ENCODE assay signal across 8 cellular contexts in the genomic region with DNA sequence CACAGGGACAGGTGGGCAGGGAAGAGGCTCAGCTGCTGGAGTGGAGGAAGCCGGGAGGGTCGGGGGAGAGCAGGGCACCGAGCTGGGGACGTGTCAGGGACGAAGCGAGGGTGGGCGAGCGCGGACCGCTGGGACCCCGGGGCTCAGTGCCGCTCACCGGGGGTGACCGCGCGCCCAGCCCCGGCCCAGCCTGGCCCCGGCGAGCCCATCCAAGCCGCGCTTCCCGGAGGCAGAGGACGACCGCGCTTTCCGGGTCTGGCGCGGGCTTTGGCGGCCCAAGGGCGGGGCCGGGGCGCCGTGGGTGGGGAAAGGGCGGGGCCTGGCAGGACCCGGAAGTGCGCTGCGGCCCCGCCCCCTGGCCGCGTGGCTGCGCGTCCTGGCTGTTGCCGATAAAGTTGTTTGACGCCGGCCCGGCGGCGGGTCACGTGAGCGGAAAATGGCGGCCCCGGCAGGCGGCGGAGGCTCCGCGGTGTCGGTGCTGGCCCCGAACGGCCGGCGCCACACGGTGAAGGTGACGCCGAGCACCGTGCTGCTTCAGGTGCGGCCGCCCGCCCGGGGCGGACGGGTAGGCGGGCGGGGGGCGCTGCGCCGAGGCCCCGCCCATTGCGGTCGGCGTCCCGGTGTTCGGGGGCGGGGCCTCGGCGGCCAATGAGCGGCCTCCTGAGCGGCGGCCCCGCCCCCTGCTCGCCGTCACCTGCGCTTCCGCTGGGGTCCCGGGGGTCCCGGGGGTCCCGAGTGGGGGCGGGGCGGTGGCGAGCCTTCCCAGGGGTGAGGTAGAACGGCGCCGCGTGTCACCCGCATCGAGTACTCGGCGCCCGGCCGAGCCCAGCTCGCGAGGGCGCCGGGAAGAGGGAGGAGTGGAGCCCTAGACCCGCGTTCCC. TPM values are rescaled to one million over a fixed set of nuclear protein-coding genes. Genes with fewer than 3 reads are reported as not detected.
DNase-seq lines count a peak whose midpoint lies in the region; ATAC-seq and TF ChIP-seq lines count a peak whose summit lies in the region.

A gene with protein sequence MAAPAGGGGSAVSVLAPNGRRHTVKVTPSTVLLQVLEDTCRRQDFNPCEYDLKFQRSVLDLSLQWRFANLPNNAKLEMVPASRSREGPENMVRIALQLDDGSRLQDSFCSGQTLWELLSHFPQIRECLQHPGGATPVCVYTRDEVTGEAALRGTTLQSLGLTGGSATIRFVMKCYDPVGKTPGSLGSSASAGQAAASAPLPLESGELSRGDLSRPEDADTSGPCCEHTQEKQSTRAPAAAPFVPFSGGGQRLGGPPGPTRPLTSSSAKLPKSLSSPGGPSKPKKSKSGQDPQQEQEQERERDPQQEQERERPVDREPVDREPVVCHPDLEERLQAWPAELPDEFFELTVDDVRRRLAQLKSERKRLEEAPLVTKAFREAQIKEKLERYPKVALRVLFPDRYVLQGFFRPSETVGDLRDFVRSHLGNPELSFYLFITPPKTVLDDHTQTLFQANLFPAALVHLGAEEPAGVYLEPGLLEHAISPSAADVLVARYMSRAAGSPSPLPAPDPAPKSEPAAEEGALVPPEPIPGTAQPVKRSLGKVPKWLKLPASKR (plus strand): TSS at position 419 of the 881 bp plus-strand sequence. CDS start 18 bp downstream, at position 437.

- peak within 1 kb of the TSS; percentile 100 for H3K4me2 ChIP-seq in mammary epithelial cell (ENCODE audit: insufficient read depth, low read depth, low read length)
- H3K4me2 ChIP-seq in smooth muscle cell = peak within 1 kb of the TSS; percentile 98

- H2AFZ ChIP-seq in mammary epithelial cell (ENCODE audit: low read depth, low read length) (peak within 1 kb of the TSS; percentile 95), smooth muscle cell (ENCODE audit: low read depth) (peak within 1 kb of the TSS; percentile 90)

- H3K9me3 Mint-ChIP-seq in immature natural killer cell = peaks cover 0 to 2% (median 0%) of the 10 kb centered on the region in 6 donors

- no peak for TF ChIP-seq CTCF in WI38 (IDR thresholded peaks at IDR 0.05; ENCODE audit: low read depth, low read length)
- TF ChIP-seq CTCF in mammary epithelial cell (conservative IDR thresholded peaks at IDR 0.05 in 1 of 2, IDR thresholded peaks at IDR 0.05 in 1 of 2; ENCODE audit: extremely low read depth in 1 of 2, insufficient read depth in 1 of 2, low read depth in 1 of 2, low read length in 2 of 2) = no peak
- TF ChIP-seq CTCF in smooth muscle cell (IDR thresholded peaks at IDR 0.05; ENCODE audit: borderline replicate concordance, insufficient read depth, poor library complexity, severe bottlenecking) = no peak

- H3K27ac Mint-ChIP-seq in immature natural killer cell = peak within 1 kb of the TSS; percentile 84 to 98 (median 95)

- H3K27ac ChIP-seq in mammary epithelial cell (ENCODE audit: insufficient read depth, low read depth, low read length) (peak within 1 kb of the TSS; percentile 80), smooth muscle cell (ENCODE audit: low read depth) (peak within 1 kb of the TSS; percentile 87)

- DNase-seq in A172 (ENCODE audit: low spot score) = peak; percentile 75
- DNase-seq in NCI-H2196 (lab: John Stamatoyannopoulos, UW; ENCODE audit: unreplicated experiment) = peak; percentile 97
- DNase-seq in mammary epithelial cell = peak; percentile 84
- DNase-seq in immature natural killer cell = peak; percentile 90 to 94 (median 93)
- peak; percentile 84 for DNase-seq in smooth muscle cell (lab: John Stamatoyannopoulos, UW; ENCODE audit: unreplicated experiment)

- H3K79me2 ChIP-seq in mammary epithelial cell (ENCODE audit: insufficient read depth, low read length) (no peaks in the 10 kb centered on the region), smooth muscle cell (ENCODE audit: low read depth) (peaks cover 8% of the 10 kb centered on the region)

- H3K9ac ChIP-seq in mammary epithelial cell (ENCODE audit: insufficient read depth, low read length) (peak within 1 kb of the TSS; percentile 50), smooth muscle cell (ENCODE audit: low read depth) (peak within 1 kb of the TSS; percentile 95)

- peaks cover 5% of the 10 kb centered on the region for H3K9me3 ChIP-seq in mammary epithelial cell (replicated peaks; ENCODE audit: insufficient read depth, low read length)
- no peaks in the 10 kb centered on the region for H3K9me3 ChIP-seq in smooth muscle cell (replicated peaks; ENCODE audit: low read depth)

- H3K4me3 ChIP-seq in WI38 (ENCODE audit: low read depth, low read length) = peak within 1 kb of the TSS; percentile 68
- peak within 1 kb of the TSS; percentile 66 to 98 (median 73) for H3K4me3 ChIP-seq in mammary epithelial cell (replicated peaks in 1 of 3; ENCODE audit: insufficient read depth in 1 of 3, low read depth in 2 of 3, low read length in 3 of 3)
- H3K4me3 ChIP-seq in smooth muscle cell = peak within 1 kb of the TSS; percentile 83

- BruUV-seq in mammary epithelial cell (replicated peaks; lab: Mats Ljungman, UMichigan) = no TSS peak

- CTCF ChIA-PET in mammary epithelial cell (lab: Charles Lee; ENCODE audit: low non-redundant PET) = no interaction called here

- H3K36me3 ChIP-seq in mammary epithelial cell (ENCODE audit: insufficient read depth, low read length) (no peaks in the 10 kb centered on the region), smooth muscle cell (ENCODE audit: low read depth) (no peaks in the 10 kb centered on the region)

- intact Hi-C loops in mammary epithelial cell (cut with micrococcal nuclease) = loop anchor here (2.0 to 5.0 kb wide), 2 partner anchors 25 to 45 kb away; a partner anchor contains a TSS

- peak within 1 kb of the TSS; percentile 91 to 96 (median 96) for H3K4me3 Mint-ChIP-seq in immature natural killer cell

- no peaks in the 10 kb centered on the region for H3K27me3 ChIP-seq in mammary epithelial cell (ENCODE audit: insufficient read depth, low read length)
- H3K27me3 ChIP-seq in smooth muscle cell (ENCODE audit: low read depth) = no peaks in the 10 kb centered on the region

- dilution Hi-C loops in mammary epithelial cell (cut with HindIII; ENCODE audit: low sequenced_read_pairs) = loop anchor here (5.0 to 10.0 kb wide), 6 partner anchors 57 to 227 kb away; a partner anchor contains a TSS

- in situ Hi-C loops in mammary epithelial cell (cut with MboI; ENCODE audit: low sequenced_read_pairs in 2 of 2) = no loop called here

- TF ChIP-seq POLR2A in GM18526 (IDR thresholded peaks at IDR 0.05; ENCODE audit: extremely low read depth, insufficient read length) = peak; percentile 94

- H4K20me1 ChIP-seq in mammary epithelial cell (ENCODE audit: insufficient read depth, low read length) (no peaks in the 10 kb centered on the region), smooth muscle cell (ENCODE audit: low read depth) (peaks cover 9% of the 10 kb centered on the region)

- H3K4me1 Mint-ChIP-seq in immature natural killer cell = peaks cover 20 to 30% of the 10 kb centered on the region in 2 donors

- H3K4me1 ChIP-seq in mammary epithelial cell (ENCODE audit: insufficient read depth, low read length) = peaks cover 16% of the 10 kb centered on the region
- peaks cover 7% of the 10 kb centered on the region for H3K4me1 ChIP-seq in smooth muscle cell (ENCODE audit: low read depth)

- WGBS in mammary epithelial cell (ENCODE audit: low coverage, missing lambda C conversion rate) = 0% methylated on average over 5 of the region's 115 CpGs
- 2% methylated on average over 53 of the region's 115 CpGs for WGBS in smooth muscle cell (ENCODE audit: low lambda C conversion rate)

- no peaks in the 10 kb centered on the region for H3F3A ChIP-seq in smooth muscle cell (ENCODE audit: low read depth)

- H3K36me3 Mint-ChIP-seq in immature natural killer cell = peaks cover 1 to 5% (median 5%) of the 10 kb centered on the region in 3 donors

- peak; percentile 44 for ATAC-seq in HG03060 (IDR thresholded peaks at IDR 0.05; ENCODE audit: low read depth, unreplicated experiment)

- H3K27me3 Mint-ChIP-seq in immature natural killer cell (ENCODE audit: low read depth in 3 of 3) = peaks cover 6 to 15% (median 10%) of the 10 kb centered on the region in 3 donors

RNA-seq across cellular contexts. Expression of the gene that starts here (rescaled TPM):
- 22.4 and 25.8 TPM in 2 replicates for total RNA-seq in A172 (2014; rRNA removed; shearing (Covaris generic))
- total RNA-seq in mammary epithelial cell (10 to 100 TPM; 13.3 to 21.3 TPM), smooth muscle cell (12.3 and 28.4 TPM in 2 replicates)
- polyA plus RNA-seq in mammary epithelial cell (7.9 TPM), immature natural killer cell (10 to 100 TPM; 21.1 to 32.9 (median 31.3) TPM), smooth muscle cell (36.5 and 44.0 TPM in 2 replicates)
- polyA minus RNA-seq in mammary epithelial cell = 28.0 TPM

Comparison
In these comparisons a context has a peak if more than half of its experiments do, and no peak if none do; other contexts are left out.
1. Peak in every context shown above with its lines: DNase-seq, ATAC-seq, H3K4me3 ChIP-seq and H3K27ac ChIP-seq.